ENCODE assay signal across 1 cellular context in genomic region chr5:134547999-134548626, GRCh38.
TF ChIP-seq lines count a peak whose summit lies in the region.

No MANE protein-coding gene starts in this region.

TF ChIP-seq in H1, 55 proteins besides CTCF, POLR2A, EP300 and RAD21:
- TF ChIP-seq ZNF274 (IDR thresholded peaks at IDR 0.05; ENCODE audit: borderline replicate concordance, extremely low read depth, low read length) = no peak
- no peak for TF ChIP-seq USF2 (IDR thresholded peaks at IDR 0.05; ENCODE audit: low read length)
